Comparison of ENCODE assay signal across 35 cellular contexts in genomic region chr1:192459467-192459866, GRCh38.
"Had no signal": no experiment of that assay in that cellular context is flagged by ENCODE, and none has a peak within 500 bp of the region (broad histone marks: within the 10 kb centered on the region; RNA-seq: fewer than 3 reads in every experiment).

No MANE protein-coding gene starts in this region.

- H3K27me3 ChIP-seq: adrenal gland, ascending aorta, cardiac muscle cell had no signal

- H3K4me3 ChIP-seq: adrenal gland, ascending aorta, cardiac muscle cell had no signal

- H3K36me3 ChIP-seq: adrenal gland, ascending aorta, cardiac muscle cell, WERI-Rb-1 had no signal

- H3K4me1 ChIP-seq: adrenal gland, ascending aorta had no signal

- H3K27ac ChIP-seq: adrenal gland, ascending aorta, cardiac muscle cell, WERI-Rb-1 had no signal

- FAIRE-seq: bronchial epithelial cell had no signal

- DNase-seq: activated CD4-positive, alpha-beta memory T cell treated with anti-CD3 and anti-CD28 coated beads for 36 hours; activated CD4-positive, alpha-beta T cell treated with anti-CD3 and anti-CD28 coated beads for 1 hour; activated CD4-positive, alpha-beta T cell treated with anti-CD3 and anti-CD28 coated beads for 36 hours; activated CD4-positive, alpha-beta T cell treated with anti-CD3 and anti-CD28 coated beads for 48 hours; activated CD4-positive, alpha-beta T cell treated with anti-CD3 and anti-CD28 coated beads, Interleukin-2, amount 10 ng/mL, durations not matched to agents 7 days and 5 days; activated CD4-positive, alpha-beta T cell treated with anti-CD3 and anti-CD28 coated beads, Interleukin-2, amount 50 U/mL, for 4 hours; activated CD4-positive, CD25-positive, alpha-beta regulatory T cell; activated CD8-positive, alpha-beta memory T cell treated with anti-CD3 and anti-CD28 coated beads, Interleukin-2, amount 50 U/mL, for 4 hours; activated CD8-positive, alpha-beta T cell treated with anti-CD3 and anti-CD28 coated beads for 36 hours; activated effector memory CD4-positive, alpha-beta T cell treated with anti-CD3 and anti-CD28 coated beads, Interleukin-2, amount 50 U/mL, for 16 hours; activated gamma-delta T cell treated with Interleukin-2 at 50 U/mL for 16 hours; activated naive CD4-positive, alpha-beta T cell; activated naive CD4-positive, alpha-beta T cell treated with anti-CD3 and anti-CD28 coated beads for 36 hours; activated naive CD4-positive, alpha-beta T cell treated with anti-CD3 and anti-CD28 coated beads, Interleukin-2, amount 50 U/mL, for 16 hours; activated naive CD8-positive, alpha-beta T cell treated with anti-CD3 and anti-CD28 coated beads for 36 hours; activated T-cell treated with anti-CD3 and anti-CD28 coated beads for 4 hours; activated T-cell treated with anti-CD3 and anti-CD28 coated beads, Interleukin-2, amount 50 U/mL, for 1 hour; activated T-cell treated with anti-CD3 and anti-CD28 coated beads, Interleukin-2, amount 50 U/mL, for 4 hours; activated T-cell treated with anti-CD3 and anti-CD28 coated beads, Interleukin-2, amount 50 U/mL, for 72 hours; adrenal gland; amygdala; anterior cingulate cortex; caudate nucleus; cerebellar nuclear complex; T-helper 1 cell; T-helper 2 cell; T-helper 9 cell; WERI-Rb-1 had no signal

- ATAC-seq: activated CD4-positive, alpha-beta T cell treated with anti-CD3 and anti-CD28 coated beads for 36 hours; activated CD4-positive, CD25-positive, alpha-beta regulatory T cell treated with anti-CD3 and anti-CD28 coated beads, Interleukin-2, amount 50 U/mL, for 24 hours; activated CD8-positive, alpha-beta T cell treated with anti-CD3 and anti-CD28 coated beads for 36 hours; activated naive CD4-positive, alpha-beta T cell treated with anti-CD3 and anti-CD28 coated beads, Interleukin-2, amount 50 U/mL, for 72 hours; activated T-cell treated with anti-CD3 and anti-CD28 coated beads, Interleukin-2, amount 50 U/mL, for 4 hours; activated T-cell treated with anti-CD3 and anti-CD28 coated beads, Interleukin-2, amount 50 U/mL, for 72 hours; activated T-helper 17 cell treated with anti-CD3 and anti-CD28 coated beads, Interleukin-2, amount 50 U/mL, for 72 hours; WTC11 had no signal

- H3K9me3 ChIP-seq: adrenal gland, ascending aorta had no signal
